In genomic region chr11:128467610-128468041, GRCh38 we compare ENCODE assay signal across 9 cellular contexts.
DNase-seq lines count a peak whose midpoint lies in the region; ATAC-seq, FAIRE-seq and TF ChIP-seq lines count a peak whose summit lies in the region.
"Had no signal": no experiment of that assay in that cellular context is flagged by ENCODE, and none has a peak within 500 bp of the region (broad histone marks: within the 10 kb centered on the region; RNA-seq: fewer than 3 reads in every experiment).

No MANE protein-coding gene starts in this region.

- 24 to 32% (median 26%) methylated on average over 8 to 9 of the region's 9 CpGs for WGBS in heart left ventricle, 4 donors

- CTCF ChIA-PET in activated CD4-positive, alpha-beta T cell treated with anti-CD3 and anti-CD28 coated beads for 36 hours (lab: Charles Lee) = interaction anchor here (0.9 to 9.0 kb wide), 14 partner anchors 12 to 286 kb away, joined by 3 to 86 read pairs (median 4); no protein-coding TSS in a partner anchor

- no peak overlapping the region for H3K4me3 ChIP-seq in heart left ventricle

- no peaks in the 10 kb centered on the region for H3K27me3 Mint-ChIP-seq in activated CD4-positive, alpha-beta T cell treated with anti-CD3 and anti-CD28 coated beads for 36 hours
- H3K27me3 Mint-ChIP-seq in activated T-helper 2 cell treated with anti-CD3 and anti-CD28 coated beads, Interferon-gamma antibody, Interleukin-2, Interleukin-4, amounts not matched to agents 10 μg/mL and 5 μg/mL and 100 μg/mL, durations not matched to agents 14 hours and 24 hours and 36 hours (ENCODE audit: low read depth) = no peaks in the 10 kb centered on the region

- H3K27ac ChIP-seq in heart left ventricle = peak overlapping the region in 11 of 12 donors; percentile 61 to 83 (median 71)

- no peaks in the 10 kb centered on the region for H3K9me3 Mint-ChIP-seq in activated CD4-positive, alpha-beta T cell treated with anti-CD3 and anti-CD28 coated beads for 36 hours (ENCODE audit: low read depth)
- no peaks in the 10 kb centered on the region for H3K9me3 Mint-ChIP-seq in activated T-helper 2 cell treated with anti-CD3 and anti-CD28 coated beads, Interferon-gamma antibody, Interleukin-2, Interleukin-4, amounts not matched to agents 10 μg/mL and 5 μg/mL and 100 μg/mL, durations not matched to agents 14 hours and 24 hours and 36 hours

- H3K4me1 Mint-ChIP-seq in activated CD4-positive, alpha-beta T cell treated with anti-CD3 and anti-CD28 coated beads for 36 hours = peaks cover 97% of the 10 kb centered on the region
- peaks cover 93% of the 10 kb centered on the region for H3K4me1 Mint-ChIP-seq in activated T-helper 2 cell treated with anti-CD3 and anti-CD28 coated beads, Interferon-gamma antibody, Interleukin-2, Interleukin-4, amounts not matched to agents 10 μg/mL and 5 μg/mL and 100 μg/mL, durations not matched to agents 14 hours and 24 hours and 36 hours (ENCODE audit: low read depth)

- TF ChIP-seq POLR2A in heart left ventricle (IDR thresholded peaks at IDR 0.05) = no peak
- no peak for TF ChIP-seq POLR2A in GM12892 (IDR thresholded peaks at IDR 0.05; ENCODE audit: low read depth, low read length)

- peak overlapping the region; percentile 59 for H3K4me3 Mint-ChIP-seq in activated CD4-positive, alpha-beta T cell treated with anti-CD3 and anti-CD28 coated beads for 36 hours
- H3K4me3 Mint-ChIP-seq in activated T-helper 2 cell treated with anti-CD3 and anti-CD28 coated beads, Interferon-gamma antibody, Interleukin-2, Interleukin-4, amounts not matched to agents 10 μg/mL and 5 μg/mL and 100 μg/mL, durations not matched to agents 14 hours and 24 hours and 36 hours (ENCODE audit: low read depth) = peak overlapping the region; percentile 64

- POLR2A ChIA-PET in activated CD4-positive, alpha-beta T cell treated with anti-CD3 and anti-CD28 coated beads for 36 hours (lab: Charles Lee) = interaction anchor here (0.6 to 1.2 kb wide), 9 partner anchors 15 to 427 kb away, joined by 3 to 5 read pairs (median 3); no protein-coding TSS in a partner anchor

- peaks cover 0 to 89% (median 52%) of the 10 kb centered on the region in 9 donors for H3K36me3 ChIP-seq in heart left ventricle

- intact Hi-C loops in activated CD4-positive, alpha-beta T cell treated with anti-CD3 and anti-CD28 coated beads for 36 hours (cut with DNase I, micrococcal nuclease) = loop anchor here in 1 of 2 experiments (10.0 kb wide), 1 partner anchor 367 kb away; no protein-coding TSS in a partner anchor
- intact Hi-C loops in activated T-helper 2 cell treated with anti-CD3 and anti-CD28 coated beads, Interferon-gamma antibody, Interleukin-2, Interleukin-4, amounts not matched to agents 10 μg/mL and 5 μg/mL and 100 μg/mL, durations not matched to agents 14 hours and 24 hours and 36 hours (cut with micrococcal nuclease) = loop anchor here (5.0 kb wide), 1 partner anchor 430 kb away; no protein-coding TSS in a partner anchor
- intact Hi-C loops in heart left ventricle (cut with DNase I) = loop anchor here in 7 of 10 donors (5.0 to 10.0 kb wide), 10 partner anchors 35 to 175 kb away; no protein-coding TSS in a partner anchor

- peaks cover 94% of the 10 kb centered on the region for H3K36me3 Mint-ChIP-seq in activated CD4-positive, alpha-beta T cell treated with anti-CD3 and anti-CD28 coated beads for 36 hours (ENCODE audit: low read depth)
- H3K36me3 Mint-ChIP-seq in activated T-helper 2 cell treated with anti-CD3 and anti-CD28 coated beads, Interferon-gamma antibody, Interleukin-2, Interleukin-4, amounts not matched to agents 10 μg/mL and 5 μg/mL and 100 μg/mL, durations not matched to agents 14 hours and 24 hours and 36 hours (ENCODE audit: low read depth) = peaks cover 99% of the 10 kb centered on the region

- no peak for FAIRE-seq in GM12892 (lab: Jason Lieb, UNC)
- FAIRE-seq: A204.1 had no signal

- H3K9me3 ChIP-seq in heart left ventricle = no peaks in the 10 kb centered on the region

- peak; percentile 3 for ATAC-seq in activated CD4-positive, alpha-beta T cell treated with anti-CD3 and anti-CD28 coated beads for 36 hours
- ATAC-seq in heart left ventricle (peak; percentile 12 to 69 (median 42)), GM21526 (IDR thresholded peaks at IDR 0.05; ENCODE audit: low FRiP score, unreplicated experiment) (no peak)

- no peaks in the 10 kb centered on the region for H3K27me3 ChIP-seq in heart left ventricle

- DNase-seq in activated CD4-positive, alpha-beta T cell treated with anti-CD3 and anti-CD28 coated beads for 36 hours = peak; percentile 72
- DNase-seq in activated CD4-positive, alpha-beta T cell treated with anti-CD3 and anti-CD28 coated beads, Interleukin-2, amount 50 U/mL, for 1 hour = no peak
- no peak for DNase-seq in activated T-helper 2 cell treated with anti-CD3 and anti-CD28 coated beads, Interferon-gamma antibody, Interleukin-2, Interleukin-4, amounts not matched to agents 10 μg/mL and 5 μg/mL and 100 μg/mL, durations not matched to agents 14 hours and 24 hours and 36 hours (ENCODE audit: low spot score)
- DNase-seq in heart left ventricle = peak in 3 of 5 donors; percentile 60 to 64 (median 60)
- peak; percentile 73 for DNase-seq in smooth muscle cell of the brain vasculature (ENCODE audit: low read depth, low spot score)
- no peak for DNase-seq in superior temporal gyrus (ENCODE audit: extremely low spot score)
- DNase-seq in GM12892 (ENCODE audit: insufficient read length) = no peak

- peak in 4 of 12 donors; percentile 11 to 31 (median 13) for TF ChIP-seq CTCF in heart left ventricle (IDR thresholded peaks at IDR 0.05)

- H3K4me1 ChIP-seq in heart left ventricle = peaks cover 14 to 99% (median 88%) of the 10 kb centered on the region in 12 donors

- H3K27ac Mint-ChIP-seq in activated CD4-positive, alpha-beta T cell treated with anti-CD3 and anti-CD28 coated beads for 36 hours = peak overlapping the region; percentile 99
- peak overlapping the region; percentile 91 for H3K27ac Mint-ChIP-seq in activated T-helper 2 cell treated with anti-CD3 and anti-CD28 coated beads, Interferon-gamma antibody, Interleukin-2, Interleukin-4, amounts not matched to agents 10 μg/mL and 5 μg/mL and 100 μg/mL, durations not matched to agents 14 hours and 24 hours and 36 hours

Comparison
In these comparisons a context has a peak if more than half of its experiments do, and no peak if none do; other contexts are left out.
1. DNase-seq: peak in activated CD4-positive, alpha-beta T cell treated with anti-CD3 and anti-CD28 coated beads for 36 hours (single experiment), heart left ventricle (3 of 5) and smooth muscle cell of the brain vasculature (single experiment); none in activated CD4-positive, alpha-beta T cell treated with anti-CD3 and anti-CD28 coated beads, Interleukin-2, amount 50 U/mL, for 1 hour (single experiment), activated T-helper 2 cell treated with anti-CD3 and anti-CD28 coated beads, Interferon-gamma antibody, Interleukin-2, Interleukin-4, amounts not matched to agents 10 μg/mL and 5 μg/mL and 100 μg/mL, durations not matched to agents 14 hours and 24 hours and 36 hours (single experiment), superior temporal gyrus (single experiment) and GM12892 (single experiment).